Comparison of ENCODE assay signal across 1 cellular context in genomic region chr16:11136600-11136999, GRCh38.
TF ChIP-seq lines count a peak whose summit lies in the region.

No MANE protein-coding gene starts in this region.

TF ChIP-seq in WTC11, 78 proteins besides CTCF, POLR2A, EP300 and RAD21 (continued from another document):
- TF ChIP-seq CDX4 (CRISPR knock-in tag; IDR thresholded peaks at IDR 0.05; ENCODE audit: borderline replicate concordance): no peak
- TF ChIP-seq E2F1 (CRISPR knock-in tag; IDR thresholded peaks at IDR 0.05): no peak
- no peak for TF ChIP-seq EMX1 (CRISPR knock-in tag; IDR thresholded peaks at IDR 0.05)
- no peak for TF ChIP-seq SOX15 (CRISPR knock-in tag; IDR thresholded peaks at IDR 0.05)
- TF ChIP-seq ZSCAN18 (CRISPR knock-in tag; IDR thresholded peaks at IDR 0.05): no peak
- no peak for TF ChIP-seq NFYB (CRISPR knock-in tag; conservative IDR thresholded peaks at IDR 0.05; ENCODE audit: low read depth)
TF ChIP-seq in WTC11: peak in this region for 0.
